1 cellular context compared by ENCODE assay signal in genomic region chr16:49587511-49587910, GRCh38.
TF ChIP-seq lines count a peak whose summit lies in the region.

No MANE protein-coding gene starts in this region.

TF ChIP-seq in H1, 55 proteins besides CTCF, POLR2A, EP300 and RAD21 (continued from another document):
- no peak for TF ChIP-seq YY1 (IDR thresholded peaks at IDR 0.05; ENCODE audit: low read depth, low read length)
- no peak for TF ChIP-seq E2F6 (IDR thresholded peaks at IDR 0.05)
